Comparison of ENCODE assay signal across 2 cellular contexts in the genomic region with DNA sequence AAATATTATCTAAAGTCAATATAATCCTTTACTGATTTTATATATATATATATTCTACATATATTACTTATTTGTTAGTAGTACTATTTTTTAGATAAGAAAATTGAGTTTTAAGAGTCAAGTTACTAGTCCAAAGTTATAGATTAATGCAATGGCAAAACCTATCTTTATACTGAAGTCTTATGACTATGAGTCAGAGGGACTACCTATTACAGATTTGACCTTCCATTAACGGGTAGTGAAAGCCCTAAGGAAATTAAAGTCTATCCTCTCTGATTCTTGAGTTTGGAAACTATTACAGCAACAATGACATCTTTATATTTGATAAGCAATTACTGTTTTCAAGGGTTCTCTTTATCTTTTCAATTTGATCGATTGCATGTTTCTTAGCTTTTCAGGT.
TF ChIP-seq lines count a peak whose summit lies in the region.

No MANE protein-coding gene starts in this region.

TF ChIP-seq in GM23338, 12 proteins besides CTCF, POLR2A, EP300 and RAD21 (continued from another document):
- TF ChIP-seq, protein P1, sequence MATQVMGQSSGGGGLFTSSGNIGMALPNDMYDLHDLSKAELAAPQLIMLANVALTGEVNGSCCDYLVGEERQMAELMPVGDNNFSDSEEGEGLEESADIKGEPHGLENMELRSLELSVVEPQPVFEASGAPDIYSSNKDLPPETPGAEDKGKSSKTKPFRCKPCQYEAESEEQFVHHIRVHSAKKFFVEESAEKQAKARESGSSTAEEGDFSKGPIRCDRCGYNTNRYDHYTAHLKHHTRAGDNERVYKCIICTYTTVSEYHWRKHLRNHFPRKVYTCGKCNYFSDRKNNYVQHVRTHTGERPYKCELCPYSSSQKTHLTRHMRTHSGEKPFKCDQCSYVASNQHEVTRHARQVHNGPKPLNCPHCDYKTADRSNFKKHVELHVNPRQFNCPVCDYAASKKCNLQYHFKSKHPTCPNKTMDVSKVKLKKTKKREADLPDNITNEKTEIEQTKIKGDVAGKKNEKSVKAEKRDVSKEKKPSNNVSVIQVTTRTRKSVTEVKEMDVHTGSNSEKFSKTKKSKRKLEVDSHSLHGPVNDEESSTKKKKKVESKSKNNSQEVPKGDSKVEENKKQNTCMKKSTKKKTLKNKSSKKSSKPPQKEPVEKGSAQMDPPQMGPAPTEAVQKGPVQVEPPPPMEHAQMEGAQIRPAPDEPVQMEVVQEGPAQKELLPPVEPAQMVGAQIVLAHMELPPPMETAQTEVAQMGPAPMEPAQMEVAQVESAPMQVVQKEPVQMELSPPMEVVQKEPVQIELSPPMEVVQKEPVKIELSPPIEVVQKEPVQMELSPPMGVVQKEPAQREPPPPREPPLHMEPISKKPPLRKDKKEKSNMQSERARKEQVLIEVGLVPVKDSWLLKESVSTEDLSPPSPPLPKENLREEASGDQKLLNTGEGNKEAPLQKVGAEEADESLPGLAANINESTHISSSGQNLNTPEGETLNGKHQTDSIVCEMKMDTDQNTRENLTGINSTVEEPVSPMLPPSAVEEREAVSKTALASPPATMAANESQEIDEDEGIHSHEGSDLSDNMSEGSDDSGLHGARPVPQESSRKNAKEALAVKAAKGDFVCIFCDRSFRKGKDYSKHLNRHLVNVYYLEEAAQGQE (IDR thresholded peaks at IDR 0.05; ENCODE audit: unreplicated experiment) = no peak
- TF ChIP-seq EZH2phosphoT487 (IDR thresholded peaks at IDR 0.05; ENCODE audit: unreplicated experiment) (no peak), CREB1 (CRISPR knock-in tag; IDR thresholded peaks at IDR 0.05; ENCODE audit: low read depth) (no peak), ZNF331 (CRISPR knock-in tag; IDR thresholded peaks at IDR 0.05; ENCODE audit: low read depth) (no peak), EZH2 (IDR thresholded peaks at IDR 0.05; ENCODE audit: low read depth, unreplicated experiment) (no peak), ZNF114 (CRISPR knock-in tag; IDR thresholded peaks at IDR 0.05) (no peak)
- TF ChIP-seq, protein P2, sequence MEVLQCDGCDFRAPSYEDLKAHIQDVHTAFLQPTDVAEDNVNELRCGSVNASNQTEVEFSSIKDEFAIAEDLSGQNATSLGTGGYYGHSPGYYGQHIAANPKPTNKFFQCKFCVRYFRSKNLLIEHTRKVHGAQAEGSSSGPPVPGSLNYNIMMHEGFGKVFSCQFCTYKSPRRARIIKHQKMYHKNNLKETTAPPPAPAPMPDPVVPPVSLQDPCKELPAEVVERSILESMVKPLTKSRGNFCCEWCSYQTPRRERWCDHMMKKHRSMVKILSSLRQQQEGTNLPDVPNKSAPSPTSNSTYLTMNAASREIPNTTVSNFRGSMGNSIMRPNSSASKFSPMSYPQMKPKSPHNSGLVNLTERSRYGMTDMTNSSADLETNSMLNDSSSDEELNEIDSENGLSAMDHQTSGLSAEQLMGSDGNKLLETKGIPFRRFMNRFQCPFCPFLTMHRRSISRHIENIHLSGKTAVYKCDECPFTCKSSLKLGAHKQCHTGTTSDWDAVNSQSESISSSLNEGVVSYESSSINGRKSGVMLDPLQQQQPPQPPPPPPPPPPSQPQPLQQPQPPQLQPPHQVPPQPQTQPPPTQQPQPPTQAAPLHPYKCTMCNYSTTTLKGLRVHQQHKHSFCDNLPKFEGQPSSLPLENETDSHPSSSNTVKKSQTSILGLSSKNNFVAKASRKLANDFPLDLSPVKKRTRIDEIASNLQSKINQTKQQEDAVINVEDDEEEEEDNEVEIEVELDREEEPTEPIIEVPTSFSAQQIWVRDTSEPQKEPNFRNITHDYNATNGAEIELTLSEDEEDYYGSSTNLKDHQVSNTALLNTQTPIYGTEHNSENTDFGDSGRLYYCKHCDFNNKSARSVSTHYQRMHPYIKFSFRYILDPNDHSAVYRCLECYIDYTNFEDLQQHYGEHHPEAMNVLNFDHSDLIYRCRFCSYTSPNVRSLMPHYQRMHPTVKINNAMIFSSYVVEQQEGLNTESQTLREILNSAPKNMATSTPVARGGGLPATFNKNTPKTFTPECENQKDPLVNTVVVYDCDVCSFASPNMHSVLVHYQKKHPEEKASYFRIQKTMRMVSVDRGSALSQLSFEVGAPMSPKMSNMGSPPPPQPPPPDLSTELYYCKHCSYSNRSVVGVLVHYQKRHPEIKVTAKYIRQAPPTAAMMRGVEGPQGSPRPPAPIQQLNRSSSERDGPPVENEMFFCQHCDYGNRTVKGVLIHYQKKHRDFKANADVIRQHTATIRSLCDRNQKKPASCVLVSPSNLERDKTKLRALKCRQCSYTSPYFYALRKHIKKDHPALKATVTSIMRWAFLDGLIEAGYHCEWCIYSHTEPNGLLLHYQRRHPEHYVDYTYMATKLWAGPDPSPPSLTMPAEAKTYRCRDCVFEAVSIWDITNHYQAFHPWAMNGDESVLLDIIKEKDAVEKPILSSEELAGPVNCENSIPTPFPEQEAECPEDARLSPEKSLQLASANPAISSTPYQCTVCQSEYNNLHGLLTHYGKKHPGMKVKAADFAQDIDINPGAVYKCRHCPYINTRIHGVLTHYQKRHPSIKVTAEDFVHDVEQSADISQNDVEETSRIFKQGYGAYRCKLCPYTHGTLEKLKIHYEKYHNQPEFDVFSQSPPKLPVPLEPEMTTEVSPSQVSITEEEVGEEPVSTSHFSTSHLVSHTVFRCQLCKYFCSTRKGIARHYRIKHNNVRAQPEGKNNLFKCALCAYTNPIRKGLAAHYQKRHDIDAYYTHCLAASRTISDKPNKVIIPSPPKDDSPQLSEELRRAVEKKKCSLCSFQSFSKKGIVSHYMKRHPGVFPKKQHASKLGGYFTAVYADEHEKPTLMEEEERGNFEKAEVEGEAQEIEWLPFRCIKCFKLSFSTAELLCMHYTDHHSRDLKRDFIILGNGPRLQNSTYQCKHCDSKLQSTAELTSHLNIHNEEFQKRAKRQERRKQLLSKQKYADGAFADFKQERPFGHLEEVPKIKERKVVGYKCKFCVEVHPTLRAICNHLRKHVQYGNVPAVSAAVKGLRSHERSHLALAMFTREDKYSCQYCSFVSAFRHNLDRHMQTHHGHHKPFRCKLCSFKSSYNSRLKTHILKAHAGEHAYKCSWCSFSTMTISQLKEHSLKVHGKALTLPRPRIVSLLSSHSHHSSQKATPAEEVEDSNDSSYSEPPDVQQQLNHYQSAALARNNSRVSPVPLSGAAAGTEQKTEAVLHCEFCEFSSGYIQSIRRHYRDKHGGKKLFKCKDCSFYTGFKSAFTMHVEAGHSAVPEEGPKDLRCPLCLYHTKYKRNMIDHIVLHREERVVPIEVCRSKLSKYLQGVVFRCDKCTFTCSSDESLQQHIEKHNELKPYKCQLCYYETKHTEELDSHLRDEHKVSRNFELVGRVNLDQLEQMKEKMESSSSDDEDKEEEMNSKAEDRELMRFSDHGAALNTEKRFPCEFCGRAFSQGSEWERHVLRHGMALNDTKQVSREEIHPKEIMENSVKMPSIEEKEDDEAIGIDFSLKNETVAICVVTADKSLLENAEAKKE (CRISPR knock-in tag; IDR thresholded peaks at IDR 0.05) = no peak
- TF ChIP-seq, protein P3, sequence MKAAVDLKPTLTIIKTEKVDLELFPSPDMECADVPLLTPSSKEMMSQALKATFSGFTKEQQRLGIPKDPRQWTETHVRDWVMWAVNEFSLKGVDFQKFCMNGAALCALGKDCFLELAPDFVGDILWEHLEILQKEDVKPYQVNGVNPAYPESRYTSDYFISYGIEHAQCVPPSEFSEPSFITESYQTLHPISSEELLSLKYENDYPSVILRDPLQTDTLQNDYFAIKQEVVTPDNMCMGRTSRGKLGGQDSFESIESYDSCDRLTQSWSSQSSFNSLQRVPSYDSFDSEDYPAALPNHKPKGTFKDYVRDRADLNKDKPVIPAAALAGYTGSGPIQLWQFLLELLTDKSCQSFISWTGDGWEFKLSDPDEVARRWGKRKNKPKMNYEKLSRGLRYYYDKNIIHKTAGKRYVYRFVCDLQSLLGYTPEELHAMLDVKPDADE (IDR thresholded peaks at IDR 0.05) = no peak

TF ChIP-seq in H1, 55 proteins besides CTCF, POLR2A, EP300 and RAD21 (continued from another document):
- no peak for TF ChIP-seq TEAD4 (IDR thresholded peaks at IDR 0.05; ENCODE audit: low read depth, low read length)
- TF ChIP-seq BCL11A (IDR thresholded peaks at IDR 0.05; ENCODE audit: low read depth in 2 of 2, low read length in 2 of 2) = no peak
- TF ChIP-seq, protein P4, sequence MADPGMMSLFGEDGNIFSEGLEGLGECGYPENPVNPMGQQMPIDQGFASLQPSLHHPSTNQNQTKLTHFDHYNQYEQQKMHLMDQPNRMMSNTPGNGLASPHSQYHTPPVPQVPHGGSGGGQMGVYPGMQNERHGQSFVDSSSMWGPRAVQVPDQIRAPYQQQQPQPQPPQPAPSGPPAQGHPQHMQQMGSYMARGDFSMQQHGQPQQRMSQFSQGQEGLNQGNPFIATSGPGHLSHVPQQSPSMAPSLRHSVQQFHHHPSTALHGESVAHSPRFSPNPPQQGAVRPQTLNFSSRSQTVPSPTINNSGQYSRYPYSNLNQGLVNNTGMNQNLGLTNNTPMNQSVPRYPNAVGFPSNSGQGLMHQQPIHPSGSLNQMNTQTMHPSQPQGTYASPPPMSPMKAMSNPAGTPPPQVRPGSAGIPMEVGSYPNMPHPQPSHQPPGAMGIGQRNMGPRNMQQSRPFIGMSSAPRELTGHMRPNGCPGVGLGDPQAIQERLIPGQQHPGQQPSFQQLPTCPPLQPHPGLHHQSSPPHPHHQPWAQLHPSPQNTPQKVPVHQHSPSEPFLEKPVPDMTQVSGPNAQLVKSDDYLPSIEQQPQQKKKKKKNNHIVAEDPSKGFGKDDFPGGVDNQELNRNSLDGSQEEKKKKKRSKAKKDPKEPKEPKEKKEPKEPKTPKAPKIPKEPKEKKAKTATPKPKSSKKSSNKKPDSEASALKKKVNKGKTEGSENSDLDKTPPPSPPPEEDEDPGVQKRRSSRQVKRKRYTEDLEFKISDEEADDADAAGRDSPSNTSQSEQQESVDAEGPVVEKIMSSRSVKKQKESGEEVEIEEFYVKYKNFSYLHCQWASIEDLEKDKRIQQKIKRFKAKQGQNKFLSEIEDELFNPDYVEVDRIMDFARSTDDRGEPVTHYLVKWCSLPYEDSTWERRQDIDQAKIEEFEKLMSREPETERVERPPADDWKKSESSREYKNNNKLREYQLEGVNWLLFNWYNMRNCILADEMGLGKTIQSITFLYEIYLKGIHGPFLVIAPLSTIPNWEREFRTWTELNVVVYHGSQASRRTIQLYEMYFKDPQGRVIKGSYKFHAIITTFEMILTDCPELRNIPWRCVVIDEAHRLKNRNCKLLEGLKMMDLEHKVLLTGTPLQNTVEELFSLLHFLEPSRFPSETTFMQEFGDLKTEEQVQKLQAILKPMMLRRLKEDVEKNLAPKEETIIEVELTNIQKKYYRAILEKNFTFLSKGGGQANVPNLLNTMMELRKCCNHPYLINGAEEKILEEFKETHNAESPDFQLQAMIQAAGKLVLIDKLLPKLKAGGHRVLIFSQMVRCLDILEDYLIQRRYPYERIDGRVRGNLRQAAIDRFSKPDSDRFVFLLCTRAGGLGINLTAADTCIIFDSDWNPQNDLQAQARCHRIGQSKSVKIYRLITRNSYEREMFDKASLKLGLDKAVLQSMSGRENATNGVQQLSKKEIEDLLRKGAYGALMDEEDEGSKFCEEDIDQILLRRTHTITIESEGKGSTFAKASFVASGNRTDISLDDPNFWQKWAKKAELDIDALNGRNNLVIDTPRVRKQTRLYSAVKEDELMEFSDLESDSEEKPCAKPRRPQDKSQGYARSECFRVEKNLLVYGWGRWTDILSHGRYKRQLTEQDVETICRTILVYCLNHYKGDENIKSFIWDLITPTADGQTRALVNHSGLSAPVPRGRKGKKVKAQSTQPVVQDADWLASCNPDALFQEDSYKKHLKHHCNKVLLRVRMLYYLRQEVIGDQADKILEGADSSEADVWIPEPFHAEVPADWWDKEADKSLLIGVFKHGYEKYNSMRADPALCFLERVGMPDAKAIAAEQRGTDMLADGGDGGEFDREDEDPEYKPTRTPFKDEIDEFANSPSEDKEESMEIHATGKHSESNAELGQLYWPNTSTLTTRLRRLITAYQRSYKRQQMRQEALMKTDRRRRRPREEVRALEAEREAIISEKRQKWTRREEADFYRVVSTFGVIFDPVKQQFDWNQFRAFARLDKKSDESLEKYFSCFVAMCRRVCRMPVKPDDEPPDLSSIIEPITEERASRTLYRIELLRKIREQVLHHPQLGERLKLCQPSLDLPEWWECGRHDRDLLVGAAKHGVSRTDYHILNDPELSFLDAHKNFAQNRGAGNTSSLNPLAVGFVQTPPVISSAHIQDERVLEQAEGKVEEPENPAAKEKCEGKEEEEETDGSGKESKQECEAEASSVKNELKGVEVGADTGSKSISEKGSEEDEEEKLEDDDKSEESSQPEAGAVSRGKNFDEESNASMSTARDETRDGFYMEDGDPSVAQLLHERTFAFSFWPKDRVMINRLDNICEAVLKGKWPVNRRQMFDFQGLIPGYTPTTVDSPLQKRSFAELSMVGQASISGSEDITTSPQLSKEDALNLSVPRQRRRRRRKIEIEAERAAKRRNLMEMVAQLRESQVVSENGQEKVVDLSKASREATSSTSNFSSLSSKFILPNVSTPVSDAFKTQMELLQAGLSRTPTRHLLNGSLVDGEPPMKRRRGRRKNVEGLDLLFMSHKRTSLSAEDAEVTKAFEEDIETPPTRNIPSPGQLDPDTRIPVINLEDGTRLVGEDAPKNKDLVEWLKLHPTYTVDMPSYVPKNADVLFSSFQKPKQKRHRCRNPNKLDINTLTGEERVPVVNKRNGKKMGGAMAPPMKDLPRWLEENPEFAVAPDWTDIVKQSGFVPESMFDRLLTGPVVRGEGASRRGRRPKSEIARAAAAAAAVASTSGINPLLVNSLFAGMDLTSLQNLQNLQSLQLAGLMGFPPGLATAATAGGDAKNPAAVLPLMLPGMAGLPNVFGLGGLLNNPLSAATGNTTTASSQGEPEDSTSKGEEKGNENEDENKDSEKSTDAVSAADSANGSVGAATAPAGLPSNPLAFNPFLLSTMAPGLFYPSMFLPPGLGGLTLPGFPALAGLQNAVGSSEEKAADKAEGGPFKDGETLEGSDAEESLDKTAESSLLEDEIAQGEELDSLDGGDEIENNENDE (IDR thresholded peaks at IDR 0.05; ENCODE audit: insufficient replicate concordance, low read length) = no peak
- TF ChIP-seq JUN (IDR thresholded peaks at IDR 0.05; ENCODE audit: low read depth, low read length) = no peak
- TF ChIP-seq, protein P5, sequence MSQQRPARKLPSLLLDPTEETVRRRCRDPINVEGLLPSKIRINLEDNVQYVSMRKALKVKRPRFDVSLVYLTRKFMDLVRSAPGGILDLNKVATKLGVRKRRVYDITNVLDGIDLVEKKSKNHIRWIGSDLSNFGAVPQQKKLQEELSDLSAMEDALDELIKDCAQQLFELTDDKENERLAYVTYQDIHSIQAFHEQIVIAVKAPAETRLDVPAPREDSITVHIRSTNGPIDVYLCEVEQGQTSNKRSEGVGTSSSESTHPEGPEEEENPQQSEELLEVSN (IDR thresholded peaks at IDR 0.05) = no peak
- TF ChIP-seq MAFK (IDR thresholded peaks at IDR 0.05; ENCODE audit: low read depth, low read length) = no peak
- TF ChIP-seq, protein P6, sequence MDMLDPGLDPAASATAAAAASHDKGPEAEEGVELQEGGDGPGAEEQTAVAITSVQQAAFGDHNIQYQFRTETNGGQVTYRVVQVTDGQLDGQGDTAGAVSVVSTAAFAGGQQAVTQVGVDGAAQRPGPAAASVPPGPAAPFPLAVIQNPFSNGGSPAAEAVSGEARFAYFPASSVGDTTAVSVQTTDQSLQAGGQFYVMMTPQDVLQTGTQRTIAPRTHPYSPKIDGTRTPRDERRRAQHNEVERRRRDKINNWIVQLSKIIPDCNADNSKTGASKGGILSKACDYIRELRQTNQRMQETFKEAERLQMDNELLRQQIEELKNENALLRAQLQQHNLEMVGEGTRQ (IDR thresholded peaks at IDR 0.05; ENCODE audit: low read length) = no peak
- no peak for TF ChIP-seq RNF2 (IDR thresholded peaks at IDR 0.05; ENCODE audit: borderline replicate concordance, low read depth, low read length, missing control alignments, poor library complexity, severe bottlenecking)
- no peak for TF ChIP-seq SRF (IDR thresholded peaks at IDR 0.05; ENCODE audit: low read depth, low read length)
- TF ChIP-seq PHF8 (conservative IDR thresholded peaks at IDR 0.05; ENCODE audit: low read depth, low read length) = no peak
- no peak for TF ChIP-seq TCF12 (IDR thresholded peaks at IDR 0.05; ENCODE audit: low read depth, low read length)
- TF ChIP-seq HDAC2 (IDR thresholded peaks at IDR 0.05; ENCODE audit: borderline replicate concordance in 1 of 2, low read depth in 2 of 2, low read length in 2 of 2) = no peak
- TF ChIP-seq CTBP2 (IDR thresholded peaks at IDR 0.05; ENCODE audit: borderline replicate concordance, insufficient read depth, insufficient read length, low read length) = no peak
